ENCODE assay signal across 15 cellular contexts in the genomic region with DNA sequence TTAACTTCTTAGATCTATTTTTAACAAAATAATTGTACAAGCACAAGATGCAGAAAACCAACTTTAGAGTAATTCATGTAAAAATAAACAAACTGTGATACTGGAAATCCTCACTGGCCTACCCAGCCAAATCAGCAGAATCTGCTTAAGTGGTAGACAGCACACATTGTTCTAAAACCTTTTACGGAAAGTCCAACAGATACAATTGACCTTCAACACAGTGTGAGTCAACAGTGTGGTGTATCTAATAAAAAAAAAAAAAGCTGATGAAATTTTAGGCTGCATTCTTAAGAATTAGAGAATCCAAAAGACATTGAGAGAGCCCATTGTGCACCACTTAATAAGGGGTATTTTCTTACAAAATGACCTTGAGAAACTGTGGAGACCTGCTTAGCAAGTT.
DNase-seq lines count a peak whose midpoint lies in the region; ATAC-seq and TF ChIP-seq lines count a peak whose summit lies in the region.
"Had no signal": no experiment of that assay in that cellular context is flagged by ENCODE, and none has a peak within 500 bp of the region (broad histone marks: within the 10 kb centered on the region; RNA-seq: fewer than 3 reads in every experiment).

No MANE protein-coding gene starts in this region.

- DNase-seq in Right ventricle myocardium inferior (ENCODE audit: missing footprints) (no peak), cardiac septum (ENCODE audit: low spot score) (no peak), fibroblast of gingiva (ENCODE audit: low read depth) (peak; percentile 96), lung microvascular endothelial cell (ENCODE audit: low read depth in 2 of 2) (peak; percentile 3 to 68), omental fat pad (ENCODE audit: low spot score) (no peak), NCI-H526 treated with DMSO at 0.1 percent for 48 hours (lab: John Stamatoyannopoulos, UW) (no peak), DMS53 (lab: John Stamatoyannopoulos, UW) (no peak)
- DNase-seq: activated CD4-positive, alpha-beta memory T cell treated with anti-CD3 and anti-CD28 coated beads for 36 hours; CD8-positive, alpha-beta T cell; GDM1; NCI-H446; SK-N-SH; stimulated activated naive CD8-positive, alpha-beta T cell treated with anti-CD3 and anti-CD28 coated beads, Interleukin-15, amount 100 ng/mL, for 72 hours had no signal

- intact Hi-C loops in Right ventricle myocardium inferior (cut with DNase I), result no loop called here
- intact Hi-C loops in cardiac septum (cut with DNase I), result no loop called here

- TF ChIP-seq CTCF in omental fat pad (IDR thresholded peaks at IDR 0.05), result no peak

- ATAC-seq in Right ventricle myocardium inferior (peak; percentile 69), omental fat pad (ENCODE audit: low FRiP score) (no peak), HG02571 (IDR thresholded peaks at IDR 0.05; ENCODE audit: unreplicated experiment) (no peak)
- ATAC-seq: activated T-helper 17 cell treated with anti-CD3 and anti-CD28 coated beads, Interleukin-2, amount 50 U/mL, for 72 hours; CD8-positive, alpha-beta T cell; stimulated activated naive CD8-positive, alpha-beta T cell treated with anti-CD3 and anti-CD28 coated beads, Interleukin-15, amount 100 ng/mL, for 72 hours had no signal

Comparison
In these comparisons a context has a peak if more than half of its experiments do, and no peak if none do; other contexts are left out.
1. DNase-seq: peak in fibroblast of gingiva (single experiment) and lung microvascular endothelial cell (2 of 2); none in Right ventricle myocardium inferior (single experiment), cardiac septum (single experiment), omental fat pad (single experiment), NCI-H526 treated with DMSO at 0.1 percent for 48 hours (single experiment) and DMS53 (single experiment).